In the genomic region with DNA sequence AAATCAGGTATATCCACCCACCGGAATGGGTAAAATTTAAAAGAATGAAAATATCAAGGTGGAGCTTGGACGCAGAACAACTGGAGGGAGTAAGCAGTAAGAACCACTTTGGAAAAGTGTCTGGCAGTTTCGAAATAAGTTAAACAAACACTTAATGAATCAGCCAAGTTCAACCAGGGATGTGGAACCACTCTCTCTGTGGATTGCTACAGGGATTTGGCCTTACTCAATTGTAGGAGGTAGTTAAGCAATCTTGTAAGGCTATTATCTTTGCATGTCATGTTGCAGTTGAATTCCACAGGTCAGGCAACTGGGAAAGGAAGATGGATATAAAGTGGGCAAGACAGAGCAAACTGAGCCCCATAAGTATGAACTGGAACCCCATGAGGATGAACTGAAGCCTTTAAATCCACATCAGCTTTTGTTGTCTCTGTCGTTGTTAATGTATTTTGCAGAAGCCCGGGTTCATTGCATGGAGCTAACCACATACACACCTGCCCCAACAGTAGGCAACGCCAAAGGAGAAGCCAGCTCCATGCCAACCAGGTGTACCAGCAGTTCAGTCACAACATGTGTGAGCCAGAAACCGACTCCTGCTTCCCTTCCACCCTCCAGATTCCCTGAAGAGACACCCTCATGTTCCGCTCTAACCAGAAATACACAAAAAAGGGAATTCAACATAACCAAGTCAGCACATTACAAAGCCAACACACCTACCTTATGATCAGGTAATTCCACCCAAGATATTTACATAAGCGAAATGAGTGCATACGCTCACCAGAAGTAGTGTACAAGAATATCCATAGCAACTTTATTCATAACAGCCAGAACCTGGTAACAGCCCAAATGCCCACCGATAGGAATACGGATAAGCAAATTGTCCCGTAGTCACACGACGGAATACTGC, we compare ENCODE assay signal across 11 cellular contexts. TPM values are rescaled to one million over a fixed set of nuclear protein-coding genes. Genes with fewer than 3 reads are reported as not detected.
DNase-seq lines count a peak whose midpoint lies in the region; ATAC-seq lines count a peak whose summit lies in the region.
"Had no signal": no experiment of that assay in that cellular context is flagged by ENCODE, and none has a peak within 500 bp of the region (broad histone marks: within the 10 kb centered on the region; RNA-seq: fewer than 3 reads in every experiment).

No MANE protein-coding gene starts in this region.

- ATAC-seq in GM18873 (IDR thresholded peaks at IDR 0.05; ENCODE audit: low FRiP score, unreplicated experiment) = no peak

- no peaks in the 10 kb centered on the region for H3K36me3 ChIP-seq in subcutaneous abdominal adipose tissue (ENCODE audit: control insufficient read depth in 5 of 5, insufficient read depth in 5 of 5, low read length in 5 of 5)
- H3K36me3 ChIP-seq in H7 (replicated peaks; ENCODE audit: control insufficient read depth, insufficient read depth, low read length) = no peaks in the 10 kb centered on the region
- H3K36me3 ChIP-seq: ascending aorta had no signal

- no peaks in the 10 kb centered on the region for H3K9me3 ChIP-seq in subcutaneous abdominal adipose tissue (ENCODE audit: control insufficient read depth in 5 of 5, low read length in 5 of 5)
- H3K9me3 ChIP-seq: ascending aorta had no signal

- H3K27ac ChIP-seq in subcutaneous abdominal adipose tissue (ENCODE audit: low read depth, low read length) = peak overlapping the region; percentile 55
- H3K27ac ChIP-seq: 22Rv1, ascending aorta had no signal

- H3K27me3 ChIP-seq in subcutaneous abdominal adipose tissue (ENCODE audit: control insufficient read depth in 5 of 5, insufficient read depth in 4 of 5, low read length in 5 of 5) (no peaks in the 10 kb centered on the region), H7 (ENCODE audit: control insufficient read depth, insufficient read depth, low read length) (no peaks in the 10 kb centered on the region; the same call in 1 of the 2 replicates)
- H3K27me3 ChIP-seq: ascending aorta had no signal

- H3K4me1 ChIP-seq in subcutaneous abdominal adipose tissue (ENCODE audit: control insufficient read depth in 5 of 5, insufficient read depth in 5 of 5, low read length in 5 of 5) = peaks cover 2 to 24% (median 20%) of the 10 kb centered on the region in 5 donors

- no peak overlapping the region for H3K4me3 ChIP-seq in subcutaneous abdominal adipose tissue (ENCODE audit: low read depth in 1 of 5, low read length in 5 of 5)
- H3K4me3 ChIP-seq in H7 (ENCODE audit: insufficient read depth, low read depth, low read length) = no peak overlapping the region
- H3K4me3 ChIP-seq: ascending aorta had no signal

- peak; percentile 44 for DNase-seq in DMS53 (lab: John Stamatoyannopoulos, UW)
- DNase-seq in DMS53 treated with DMSO at 0.1 percent for 48 hours (lab: John Stamatoyannopoulos, UW; ENCODE audit: unreplicated experiment) = no peak
- peak; percentile 62 for DNase-seq in SIG-M5 (lab: John Stamatoyannopoulos, UW)
- peak; percentile 74 for DNase-seq in glomerular visceral epithelial cell (ENCODE audit: extremely low spot score)
- DNase-seq in H7 = no peak
- no peak for DNase-seq in NCI-H128 (lab: John Stamatoyannopoulos, UW; ENCODE audit: unreplicated experiment)
- DNase-seq: stimulated activated CD4-positive, alpha-beta T cell treated with anti-CD3 and anti-CD28 coated beads, Interleukin-4, amount 100 ng/mL, for 4 hours had no signal

- H3K9ac ChIP-seq in subcutaneous abdominal adipose tissue (ENCODE audit: low read length in 5 of 5) = peak overlapping the region in 1 of 5 donors; percentile 18

RNA-seq across cellular contexts. Expression of a gene that starts 8.0 kb away (rescaled TPM):
- total RNA-seq in H7 (2014; rRNA removed; shearing (Covaris generic)) = 9.7 and 16.4 TPM in 2 replicates

RNA-seq across cellular contexts. Expression of a gene that starts 25.4 kb away (rescaled TPM):
- 3.1 and 3.4 TPM in 2 replicates for total RNA-seq in H7 (2014; rRNA removed; shearing (Covaris generic))

RNA-seq across cellular contexts. Expression of a gene that starts 44.4 kb away (rescaled TPM):
- total RNA-seq in H7 (2014; rRNA removed; shearing (Covaris generic)) = not detected in 2 replicates
- total RNA-seq: ascending aorta had no signal

RNA-seq across cellular contexts. Expression of a gene that starts 53.9 kb away (rescaled TPM):
- total RNA-seq in H7 (2014; rRNA removed; shearing (Covaris generic)) = not detected in 2 replicates
- total RNA-seq: ascending aorta had no signal

Comparison
In these comparisons a context has a peak if more than half of its experiments do, and no peak if none do; other contexts are left out.
1. DNase-seq: peak in DMS53 (single experiment), SIG-M5 (single experiment) and glomerular visceral epithelial cell (single experiment); none in DMS53 treated with DMSO at 0.1 percent for 48 hours (single experiment), H7 (single experiment) and NCI-H128 (single experiment).